ENCODE assay signal across 22 cellular contexts in genomic region chr1:47805020-47805419, GRCh38.
"Had no signal": no experiment of that assay in that cellular context is flagged by ENCODE, and none has a peak within 500 bp of the region (broad histone marks: within the 10 kb centered on the region; RNA-seq: fewer than 3 reads in every experiment).

No MANE protein-coding gene starts in this region.

- H3K4me3 ChIP-seq: colonic mucosa, heart left ventricle, pancreas, suprapubic skin, tibial nerve, upper lobe of right lung, vagina had no signal

- H3K27ac ChIP-seq: colonic mucosa, foreskin keratinocyte, heart left ventricle, pancreas, suprapubic skin, tibial nerve, upper lobe of right lung, vagina had no signal

- H3K27me3 Mint-ChIP-seq: progenitor cell of endocrine pancreas had no signal

- H3K27ac Mint-ChIP-seq: progenitor cell of endocrine pancreas; stimulated activated effector memory CD8-positive, alpha-beta T cell treated with anti-CD3 and anti-CD28 coated beads, Interleukin-12 subunit alpha, Interleukin-12 subunit beta, amount 100 ng/mL, for 72 hours had no signal

- H3K4me1 ChIP-seq: colonic mucosa, foreskin keratinocyte, pancreas, upper lobe of right lung had no signal

- H3K4me3 Mint-ChIP-seq: naive B cell; nephron; stimulated activated effector memory CD8-positive, alpha-beta T cell treated with anti-CD3 and anti-CD28 coated beads, Interleukin-12 subunit alpha, Interleukin-12 subunit beta, amount 100 ng/mL, for 72 hours had no signal

- H3K36me3 ChIP-seq: colonic mucosa, heart left ventricle, pancreas, suprapubic skin, upper lobe of right lung, vagina had no signal

- H3K36me3 Mint-ChIP-seq: naive B cell; stimulated activated effector memory CD8-positive, alpha-beta T cell treated with anti-CD3 and anti-CD28 coated beads, Interleukin-12 subunit alpha, Interleukin-12 subunit beta, amount 100 ng/mL, for 72 hours had no signal

- H3K27me3 ChIP-seq: colonic mucosa, foreskin keratinocyte, heart left ventricle, pancreas, suprapubic skin, tibial nerve, upper lobe of right lung, vagina had no signal

- DNase-seq: colonic mucosa; effector memory CD4-positive, alpha-beta T cell; foreskin keratinocyte; hippocampal formation; kidney glomerular epithelial cell; mesendoderm; naive B cell; occipital lobe; pancreas; right cardiac atrium; stimulated activated CD4-positive, alpha-beta T cell treated with anti-CD3 and anti-CD28 coated beads, Interleukin-4, amount 100 ng/mL, for 1 hour; stimulated activated CD8-positive, alpha-beta memory T cell treated with anti-CD3 and anti-CD28 coated beads, Interleukin-4, amount 100 ng/mL, for 48 hours; stimulated activated naive CD8-positive, alpha-beta T cell treated with anti-CD3 and anti-CD28 coated beads, Interleukin-15, Interleukin-2, amounts not matched to agents 100 U/mL and 50 U/mL, for 24 hours; upper lobe of right lung had no signal

- H3K9me3 Mint-ChIP-seq: nephron; stimulated activated effector memory CD8-positive, alpha-beta T cell treated with anti-CD3 and anti-CD28 coated beads, Interleukin-12 subunit alpha, Interleukin-12 subunit beta, amount 100 ng/mL, for 72 hours had no signal

- ATAC-seq: esophagus mucosa; foreskin keratinocyte; pancreas; stimulated activated effector memory CD8-positive, alpha-beta T cell treated with anti-CD3 and anti-CD28 coated beads, Interleukin-12 subunit alpha, Interleukin-12 subunit beta, amount 100 ng/mL, for 72 hours; stimulated activated naive CD8-positive, alpha-beta T cell treated with anti-CD3 and anti-CD28 coated beads, Interleukin-15, Interleukin-2, amounts not matched to agents 100 U/mL and 50 U/mL, for 24 hours; upper lobe of right lung had no signal

- H3K9me3 ChIP-seq: colonic mucosa, heart left ventricle, pancreas, suprapubic skin, tibial nerve, upper lobe of right lung, vagina had no signal

- H3K4me1 Mint-ChIP-seq: naive B cell; stimulated activated effector memory CD8-positive, alpha-beta T cell treated with anti-CD3 and anti-CD28 coated beads, Interleukin-12 subunit alpha, Interleukin-12 subunit beta, amount 100 ng/mL, for 72 hours had no signal
